ENCODE assay signal across 15 cellular contexts in genomic region chr3:43542328-43543043, GRCh38.
"Had no signal": no experiment of that assay in that cellular context is flagged by ENCODE, and none has a peak within 500 bp of the region (broad histone marks: within the 10 kb centered on the region; RNA-seq: fewer than 3 reads in every experiment).

No MANE protein-coding gene starts in this region.

- H3K27ac Mint-ChIP-seq: activated B cell treated with CpG ODN at 0.5 μM for 24 hours; activated T-cell treated with anti-CD3 and anti-CD28 coated beads, Interleukin-2, amount 50 U/mL, for 24 hours; naive thymus-derived CD8-positive, alpha-beta T cell had no signal

- H3K4me3 ChIP-seq: breast epithelium, esophagus muscularis mucosa, right atrium auricular region, smooth muscle cell had no signal

- DNase-seq: activated B cell treated with CpG ODN at 0.5 μM for 24 hours; activated CD4-positive, alpha-beta T cell treated with anti-CD3 and anti-CD28 coated beads, Interleukin-2, amount 50 U/mL, for 1 hour; activated gamma-delta T cell treated with Interleukin-2 at 50 U/mL for 16 hours; activated T-cell treated with anti-CD3 and anti-CD28 coated beads, Interleukin-2, amount 50 U/mL, for 24 hours; aorta; mammary epithelial cell; naive thymus-derived CD8-positive, alpha-beta T cell; T-helper 9 cell; trophoblast cell had no signal

- H3K27me3 ChIP-seq: breast epithelium, esophagus muscularis mucosa, right atrium auricular region had no signal

- H3K27ac ChIP-seq: breast epithelium, esophagus muscularis mucosa, right atrium auricular region had no signal

- H3K9me3 ChIP-seq: breast epithelium, right atrium auricular region had no signal

- H3K9me3 Mint-ChIP-seq: activated B cell treated with CpG ODN at 0.5 μM for 24 hours; activated T-cell treated with anti-CD3 and anti-CD28 coated beads, Interleukin-2, amount 50 U/mL, for 24 hours had no signal

- H3K36me3 ChIP-seq: breast epithelium, right atrium auricular region had no signal

- H3K4me2 ChIP-seq: smooth muscle cell had no signal

- H3K27me3 Mint-ChIP-seq: activated B cell treated with CpG ODN at 0.5 μM for 24 hours; activated T-cell treated with anti-CD3 and anti-CD28 coated beads, Interleukin-2, amount 50 U/mL, for 24 hours; naive thymus-derived CD8-positive, alpha-beta T cell had no signal

- FAIRE-seq: islet of Langerhans had no signal

- H3K4me3 Mint-ChIP-seq: activated B cell treated with CpG ODN at 0.5 μM for 24 hours; activated T-cell treated with anti-CD3 and anti-CD28 coated beads, Interleukin-2, amount 50 U/mL, for 24 hours; naive thymus-derived CD8-positive, alpha-beta T cell had no signal

- ATAC-seq: left lobe of liver; naive thymus-derived CD8-positive, alpha-beta T cell had no signal

- H3K4me1 ChIP-seq: breast epithelium, right atrium auricular region had no signal

- H3K4me1 Mint-ChIP-seq: activated B cell treated with CpG ODN at 0.5 μM for 24 hours; naive thymus-derived CD8-positive, alpha-beta T cell had no signal
